Comparison of ENCODE assay signal across 28 cellular contexts in the genomic region with DNA sequence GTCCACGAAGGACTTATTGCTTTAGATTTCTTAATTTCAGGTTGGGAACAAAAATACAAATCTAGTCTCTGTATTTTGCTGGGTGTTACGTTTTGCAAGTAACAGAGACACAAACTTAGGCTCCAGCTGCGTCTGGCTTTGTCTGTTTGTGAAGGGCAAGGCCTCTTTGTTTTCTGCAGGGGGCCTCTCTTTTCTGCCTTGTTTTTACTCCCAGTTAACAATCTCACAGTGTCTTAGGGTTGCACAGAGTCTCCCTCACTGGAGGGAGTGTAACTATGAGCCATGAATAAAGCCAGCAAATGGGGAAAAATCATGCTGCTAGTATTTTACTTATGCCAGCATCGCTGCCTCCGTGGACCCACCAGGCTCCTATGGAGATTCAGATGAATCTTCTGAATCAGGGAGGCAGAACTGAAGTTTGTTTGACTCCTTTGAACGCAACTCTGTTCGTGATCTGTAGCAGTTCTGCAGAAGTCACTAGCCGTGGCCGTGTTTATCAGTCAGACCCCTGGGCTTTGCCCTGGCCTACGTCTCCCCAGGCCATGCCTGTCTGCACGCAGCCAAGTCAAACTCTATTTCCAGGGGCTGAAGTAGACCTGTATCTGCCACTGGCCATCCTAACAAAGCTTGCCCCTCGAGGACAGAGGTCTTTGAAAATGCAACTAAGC.
DNase-seq lines count a peak whose midpoint lies in the region; FAIRE-seq and TF ChIP-seq lines count a peak whose summit lies in the region.
"Had no signal": no experiment of that assay in that cellular context is flagged by ENCODE, and none has a peak within 500 bp of the region (broad histone marks: within the 10 kb centered on the region; RNA-seq: fewer than 3 reads in every experiment).

No MANE protein-coding gene starts in this region.

- H3K9me3 Mint-ChIP-seq in brain: no peaks in the 10 kb centered on the region
- H3K9me3 Mint-ChIP-seq: naive thymus-derived CD8-positive, alpha-beta T cell had no signal

- no peak overlapping the region for H3K9ac ChIP-seq in MM.1S (ENCODE audit: low read length)
- H3K9ac ChIP-seq: KMS-11 had no signal

- H3K27ac Mint-ChIP-seq in brain: peak overlapping the region; percentile 42 to 92 (median 48)
- H3K27ac Mint-ChIP-seq: activated naive CD8-positive, alpha-beta T cell; CD4-positive, CD25-positive, alpha-beta regulatory T cell; naive thymus-derived CD8-positive, alpha-beta T cell had no signal

- no peaks in the 10 kb centered on the region for H3K36me3 Mint-ChIP-seq in brain
- H3K36me3 Mint-ChIP-seq: activated naive CD8-positive, alpha-beta T cell; CD4-positive, CD25-positive, alpha-beta regulatory T cell; naive thymus-derived CD8-positive, alpha-beta T cell had no signal

- H3K9me3 ChIP-seq in MM.1S (replicated peaks; ENCODE audit: insufficient read depth, low read length): no peaks in the 10 kb centered on the region
- H3K9me3 ChIP-seq: esophagus squamous epithelium, gastroesophageal sphincter, psoas muscle, thyroid gland had no signal

- no peaks in the 10 kb centered on the region for H4K20me1 ChIP-seq in MM.1S (ENCODE audit: insufficient read depth, low read length)

- TF ChIP-seq CTCF in brain (conservative IDR thresholded peaks at IDR 0.05) (no peak), MM.1S (IDR thresholded peaks at IDR 0.05; ENCODE audit: low read length) (no peak)

- no peak overlapping the region for H3K4me2 ChIP-seq in MM.1S (ENCODE audit: low read depth, low read length)
- H3K4me2 ChIP-seq: KMS-11 had no signal

- H3K4me1 Mint-ChIP-seq in brain: peaks cover 16% of the 10 kb centered on the region
- H3K4me1 Mint-ChIP-seq: CD4-positive, CD25-positive, alpha-beta regulatory T cell; naive thymus-derived CD8-positive, alpha-beta T cell had no signal

- no peaks in the 10 kb centered on the region for H3F3A ChIP-seq in MM.1S (ENCODE audit: insufficient read depth, low read length)

- H3K9me2 ChIP-seq in MM.1S (replicated peaks; ENCODE audit: insufficient read depth, low read length): no peaks in the 10 kb centered on the region

- no peaks in the 10 kb centered on the region for H3K79me2 ChIP-seq in MM.1S (ENCODE audit: low read length)

- TF ChIP-seq POLR2A in H54 (IDR thresholded peaks at IDR 0.05; ENCODE audit: low read depth, low read length): no peak

- no peak for FAIRE-seq in H54 (lab: Jason Lieb, UNC)
- FAIRE-seq: small intestine had no signal

- H2AFZ ChIP-seq in MM.1S (ENCODE audit: low read length): no peak overlapping the region

- H3K4me3 Mint-ChIP-seq in brain: no peak overlapping the region
- H3K4me3 Mint-ChIP-seq: activated naive CD8-positive, alpha-beta T cell; CD4-positive, CD25-positive, alpha-beta regulatory T cell; naive thymus-derived CD8-positive, alpha-beta T cell had no signal

- H3K27ac ChIP-seq in MM.1S (ENCODE audit: low read length): no peak overlapping the region
- H3K27ac ChIP-seq: esophagus squamous epithelium, gastroesophageal sphincter, KMS-11, psoas muscle, SK-N-MC, thyroid gland had no signal

- DNase-seq in H7 (peak; percentile 16), medulla oblongata (ENCODE audit: extremely low spot score) (peak; percentile 89), pons (ENCODE audit: low spot score) (peak; percentile 96), MM.1S (no peak), DMS53 treated with DMSO at 0.1 percent for 48 hours (lab: John Stamatoyannopoulos, UW; ENCODE audit: unreplicated experiment) (no peak), H54 (ENCODE audit: insufficient read length, low spot score) (no peak), NAMALWA (ENCODE audit: low spot score) (no peak)
- DNase-seq: activated CD4-positive, alpha-beta T cell treated with anti-CD3 and anti-CD28 coated beads for 48 hours; CD4-positive, CD25-positive, alpha-beta regulatory T cell; DMS 273 treated with DMSO at 0.1 percent for 48 hours; esophagus squamous epithelium; GDM1; mesenchymal stem cell; naive thymus-derived CD8-positive, alpha-beta T cell; NCI-H187 treated with DMSO at 0.1 percent for 48 hours; NCI-H226; NK-92 treated with Interleukin-12 subunit alpha and Interleukin-12 subunit beta, amount 100 ng/mL, for 24 hours; psoas muscle; small intestine; stimulated activated CD4-positive, alpha-beta T cell treated with anti-CD3 and anti-CD28 coated beads, Interleukin-4, amount 100 ng/mL, for 1 hour; stimulated activated naive CD4-positive, alpha-beta T cell; T-helper 2 cell; thyroid gland had no signal

- H3K4me3 ChIP-seq in H7 (ENCODE audit: insufficient read depth, low read depth, low read length): no peak overlapping the region
- H3K4me3 ChIP-seq in MM.1S (ENCODE audit: low read length): no peak overlapping the region
- H3K4me3 ChIP-seq: esophagus squamous epithelium, gastroesophageal sphincter, psoas muscle, SK-N-MC, thyroid gland had no signal

- no peaks in the 10 kb centered on the region for H3K36me3 ChIP-seq in H7 (replicated peaks; ENCODE audit: control insufficient read depth, insufficient read depth, low read length)
- H3K36me3 ChIP-seq in MM.1S (replicated peaks; ENCODE audit: insufficient read depth, low read length): no peaks in the 10 kb centered on the region
- H3K36me3 ChIP-seq: esophagus squamous epithelium, gastroesophageal sphincter, thyroid gland had no signal

- no peaks in the 10 kb centered on the region for H3K4me1 ChIP-seq in MM.1S (ENCODE audit: low read length)
- H3K4me1 ChIP-seq: esophagus squamous epithelium, gastroesophageal sphincter, psoas muscle, thyroid gland had no signal

- H3K27me3 ChIP-seq in H7 (ENCODE audit: control insufficient read depth, insufficient read depth, low read length): no peaks in the 10 kb centered on the region
- no peaks in the 10 kb centered on the region for H3K27me3 ChIP-seq in MM.1S (replicated peaks; ENCODE audit: insufficient read depth, low read length)
- H3K27me3 ChIP-seq: esophagus squamous epithelium, thyroid gland had no signal

- H3K27me3 Mint-ChIP-seq in brain: no peaks in the 10 kb centered on the region
- H3K27me3 Mint-ChIP-seq: activated naive CD8-positive, alpha-beta T cell had no signal

Comparison
In these comparisons a context has a peak if more than half of its experiments do, and no peak if none do; other contexts are left out.
1. DNase-seq: peak in H7 (single experiment), medulla oblongata (single experiment) and pons (single experiment); none in MM.1S (single experiment), DMS53 treated with DMSO at 0.1 percent for 48 hours (single experiment), H54 (single experiment) and NAMALWA (single experiment).